22 cellular contexts compared by ENCODE assay signal in the genomic region with DNA sequence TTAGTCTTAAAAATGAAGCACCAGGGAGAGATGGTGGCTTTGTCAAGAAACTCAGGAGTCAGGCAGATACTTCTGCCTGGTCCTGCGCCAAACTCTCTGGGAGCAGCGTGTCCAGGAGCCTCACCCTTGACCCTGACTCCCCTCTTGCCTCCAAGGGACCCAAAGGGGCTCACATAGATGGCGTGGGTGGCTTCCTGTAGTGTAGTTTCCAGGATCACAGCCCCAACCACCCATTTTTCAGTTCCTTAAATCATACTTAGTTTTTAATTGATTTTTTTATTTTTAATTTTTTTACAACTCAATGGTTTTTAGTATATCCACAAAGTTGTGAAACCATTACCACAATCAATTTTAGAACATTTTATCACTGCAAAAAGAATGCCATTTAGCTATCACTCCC.
"Had no signal": no experiment of that assay in that cellular context is flagged by ENCODE, and none has a peak within 500 bp of the region (broad histone marks: within the 10 kb centered on the region; RNA-seq: fewer than 3 reads in every experiment).

No MANE protein-coding gene starts in this region.

- H3K4me3 ChIP-seq: PC-9, Peyer's patch, SJCRH30 had no signal

- DNase-seq: KBM-7, NCI-H1092, NCI-H1105 treated with DMSO at 0.1 percent for 48 hours, NCI-H1417 treated with DMSO at 0.1 percent for 48 hours, NCI-H146, NCI-H1694 treated with DMSO at 0.1 percent for 48 hours, NCI-H1930, NCI-H2081, NCI-H2107, NCI-H2227 treated with DMSO at 0.1 percent for 48 hours, NCI-H524, NCI-H69, NCI-H774, OCI-M1, PC-9, SHP77 treated with DMSO at 0.1 percent for 48 hours, SJCRH30, T-helper 1 cell, T-helper 17 cell had no signal

- H3K27me3 ChIP-seq: Peyer's patch had no signal

- H2AFZ ChIP-seq: PC-9 had no signal

- H3K4me1 ChIP-seq: Peyer's patch, SJCRH30 had no signal

- H3K27ac ChIP-seq: PC-9, Peyer's patch, SJCRH30 had no signal

- H3K27ac Mint-ChIP-seq: T-helper 17 cell had no signal

- H3K4me3 Mint-ChIP-seq: T-helper 17 cell had no signal

- H3K4me1 Mint-ChIP-seq: T-helper 17 cell had no signal

- H3K4me2 ChIP-seq: PC-9 had no signal

- ATAC-seq: Right ventricle myocardium inferior, SK-N-SH treated with all-trans-retinoic acid at 6 μM for 48 hours, T-helper 17 cell had no signal
